ENCODE assay signal across 1 cellular context in the genomic region with DNA sequence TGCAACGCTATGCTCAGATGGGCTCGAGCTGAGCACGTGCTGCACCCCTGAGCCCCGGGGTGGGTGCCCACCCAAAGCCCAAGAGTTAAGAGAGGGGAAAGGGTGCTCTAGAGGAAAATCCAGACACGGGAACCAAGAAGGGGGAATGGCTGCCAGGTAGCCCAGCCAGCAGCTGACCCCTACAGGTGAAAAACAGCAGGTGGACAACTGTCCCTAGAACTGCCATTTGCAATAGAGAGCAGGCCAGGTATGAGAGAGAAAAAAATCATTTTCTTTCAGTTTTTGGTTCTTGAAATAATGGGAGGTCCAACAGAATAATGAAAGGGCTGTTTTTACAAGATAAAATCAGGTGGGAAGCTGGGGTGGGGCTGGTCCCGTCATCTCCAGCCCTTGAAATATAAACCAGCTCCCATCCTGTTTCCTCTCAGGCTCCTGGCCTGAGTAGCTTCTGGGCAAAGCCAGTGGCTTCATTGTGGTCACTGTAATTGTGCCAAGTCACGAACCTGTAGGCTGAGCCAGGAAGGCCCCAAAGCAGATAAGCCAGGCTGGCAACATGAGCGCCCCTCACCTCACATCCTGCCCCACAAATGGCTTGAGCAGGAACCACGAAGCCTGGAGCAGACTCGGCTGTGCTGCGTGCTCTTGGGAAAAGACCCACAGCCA.
TF ChIP-seq lines count a peak whose summit lies in the region.

No MANE protein-coding gene starts in this region.

TF ChIP-seq in HCT116, 20 proteins besides CTCF, POLR2A, EP300 and RAD21:
- TF ChIP-seq, protein P1, sequence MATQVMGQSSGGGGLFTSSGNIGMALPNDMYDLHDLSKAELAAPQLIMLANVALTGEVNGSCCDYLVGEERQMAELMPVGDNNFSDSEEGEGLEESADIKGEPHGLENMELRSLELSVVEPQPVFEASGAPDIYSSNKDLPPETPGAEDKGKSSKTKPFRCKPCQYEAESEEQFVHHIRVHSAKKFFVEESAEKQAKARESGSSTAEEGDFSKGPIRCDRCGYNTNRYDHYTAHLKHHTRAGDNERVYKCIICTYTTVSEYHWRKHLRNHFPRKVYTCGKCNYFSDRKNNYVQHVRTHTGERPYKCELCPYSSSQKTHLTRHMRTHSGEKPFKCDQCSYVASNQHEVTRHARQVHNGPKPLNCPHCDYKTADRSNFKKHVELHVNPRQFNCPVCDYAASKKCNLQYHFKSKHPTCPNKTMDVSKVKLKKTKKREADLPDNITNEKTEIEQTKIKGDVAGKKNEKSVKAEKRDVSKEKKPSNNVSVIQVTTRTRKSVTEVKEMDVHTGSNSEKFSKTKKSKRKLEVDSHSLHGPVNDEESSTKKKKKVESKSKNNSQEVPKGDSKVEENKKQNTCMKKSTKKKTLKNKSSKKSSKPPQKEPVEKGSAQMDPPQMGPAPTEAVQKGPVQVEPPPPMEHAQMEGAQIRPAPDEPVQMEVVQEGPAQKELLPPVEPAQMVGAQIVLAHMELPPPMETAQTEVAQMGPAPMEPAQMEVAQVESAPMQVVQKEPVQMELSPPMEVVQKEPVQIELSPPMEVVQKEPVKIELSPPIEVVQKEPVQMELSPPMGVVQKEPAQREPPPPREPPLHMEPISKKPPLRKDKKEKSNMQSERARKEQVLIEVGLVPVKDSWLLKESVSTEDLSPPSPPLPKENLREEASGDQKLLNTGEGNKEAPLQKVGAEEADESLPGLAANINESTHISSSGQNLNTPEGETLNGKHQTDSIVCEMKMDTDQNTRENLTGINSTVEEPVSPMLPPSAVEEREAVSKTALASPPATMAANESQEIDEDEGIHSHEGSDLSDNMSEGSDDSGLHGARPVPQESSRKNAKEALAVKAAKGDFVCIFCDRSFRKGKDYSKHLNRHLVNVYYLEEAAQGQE (IDR thresholded peaks at IDR 0.05; ENCODE audit: low read depth) = no peak
- TF ChIP-seq YY1 (IDR thresholded peaks at IDR 0.05; ENCODE audit: extremely low read depth, insufficient replicate concordance, low read depth, low read length) (peak; percentile 21), SRF (IDR thresholded peaks at IDR 0.05; ENCODE audit: low read depth) (no peak), TCF7L2 (IDR thresholded peaks at IDR 0.05; ENCODE audit: borderline replicate concordance, extremely low read depth, insufficient read depth, insufficient read length) (peak; percentile 25), SP1 (IDR thresholded peaks at IDR 0.05; ENCODE audit: low read depth) (peak; percentile 32; the same call in 1 of the 2 replicates), JUND (IDR thresholded peaks at IDR 0.05) (no peak), ZNF274 (IDR thresholded peaks at IDR 0.05; ENCODE audit: low read depth, low read length) (no peak), CBX3 (IDR thresholded peaks at IDR 0.05; ENCODE audit: low read depth) (peak; percentile 55; the same call in 1 of the 2 replicates)
- TF ChIP-seq, protein P2, sequence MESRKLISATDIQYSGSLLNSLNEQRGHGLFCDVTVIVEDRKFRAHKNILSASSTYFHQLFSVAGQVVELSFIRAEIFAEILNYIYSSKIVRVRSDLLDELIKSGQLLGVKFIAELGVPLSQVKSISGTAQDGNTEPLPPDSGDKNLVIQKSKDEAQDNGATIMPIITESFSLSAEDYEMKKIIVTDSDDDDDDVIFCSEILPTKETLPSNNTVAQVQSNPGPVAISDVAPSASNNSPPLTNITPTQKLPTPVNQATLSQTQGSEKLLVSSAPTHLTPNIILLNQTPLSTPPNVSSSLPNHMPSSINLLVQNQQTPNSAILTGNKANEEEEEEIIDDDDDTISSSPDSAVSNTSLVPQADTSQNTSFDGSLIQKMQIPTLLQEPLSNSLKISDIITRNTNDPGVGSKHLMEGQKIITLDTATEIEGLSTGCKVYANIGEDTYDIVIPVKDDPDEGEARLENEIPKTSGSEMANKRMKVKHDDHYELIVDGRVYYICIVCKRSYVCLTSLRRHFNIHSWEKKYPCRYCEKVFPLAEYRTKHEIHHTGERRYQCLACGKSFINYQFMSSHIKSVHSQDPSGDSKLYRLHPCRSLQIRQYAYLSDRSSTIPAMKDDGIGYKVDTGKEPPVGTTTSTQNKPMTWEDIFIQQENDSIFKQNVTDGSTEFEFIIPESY (IDR thresholded peaks at IDR 0.05; ENCODE audit: extremely low read depth, insufficient replicate concordance, low read length) = no peak
